16 cellular contexts compared by ENCODE assay signal in the genomic region with DNA sequence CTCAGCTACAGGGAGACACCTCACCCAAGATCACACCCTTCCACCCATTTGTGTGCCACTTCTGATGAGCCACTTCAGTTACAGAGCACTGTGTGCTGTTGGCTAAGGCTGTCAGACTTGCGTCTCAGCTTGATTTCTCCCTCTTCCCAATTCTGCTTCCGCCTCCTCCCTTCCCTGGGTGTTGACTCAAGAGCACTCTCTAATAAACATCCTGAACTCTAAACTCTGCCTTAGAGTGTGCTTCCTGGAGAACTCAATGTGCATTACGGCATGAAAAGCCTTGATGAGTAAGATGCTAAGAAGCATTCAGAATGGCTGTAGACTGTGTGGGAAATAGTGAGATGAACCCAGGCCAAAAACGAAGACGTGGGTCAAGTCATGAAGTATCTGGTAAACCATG. TPM values are rescaled to one million over a fixed set of nuclear protein-coding genes. Genes with fewer than 3 reads are reported as not detected.
DNase-seq lines count a peak whose midpoint lies in the region; ATAC-seq and TF ChIP-seq lines count a peak whose summit lies in the region.
"Had no signal": no experiment of that assay in that cellular context is flagged by ENCODE, and none has a peak within 500 bp of the region (broad histone marks: within the 10 kb centered on the region; RNA-seq: fewer than 3 reads in every experiment).

No MANE protein-coding gene starts in this region.

- H3K4me3 ChIP-seq in gastroesophageal sphincter = no peak overlapping the region
- H3K4me3 ChIP-seq in psoas muscle = no peak overlapping the region
- H3K4me3 ChIP-seq: SK-N-MC, thyroid gland had no signal

- H3K4me3 Mint-ChIP-seq in T-helper 2 cell treated with Interferon-gamma antibody and Interleukin-4, amounts not matched to agents 5 μg/mL and 100 μg/mL, for 36 hours = no peak overlapping the region
- no peak overlapping the region for H3K4me3 Mint-ChIP-seq in activated CD4-positive, alpha-beta memory T cell treated with anti-CD3 and anti-CD28 coated beads, Interleukin-2, amount 10 ng/mL, durations not matched to agents 7 days and 5 days

- no peak for TF ChIP-seq CTCF in gastroesophageal sphincter (IDR thresholded peaks at IDR 0.05)
- TF ChIP-seq CTCF in psoas muscle (IDR thresholded peaks at IDR 0.05) = no peak

- CTCF ChIA-PET in activated CD4-positive, alpha-beta memory T cell treated with anti-CD3 and anti-CD28 coated beads, Interleukin-2, amount 10 ng/mL, durations not matched to agents 7 days and 5 days (lab: Charles Lee) = interaction anchor here (0.7 kb wide), 1 partner anchor 57 kb away, joined by 4 read pairs; no protein-coding TSS in a partner anchor

- TF ChIP-seq EP300 in gastroesophageal sphincter (IDR thresholded peaks at IDR 0.05) = no peak

- ATAC-seq in gastroesophageal sphincter (peak; percentile 65), psoas muscle (peak in 3 of 4 donors; percentile 41 to 62 (median 61)), GM21717 (IDR thresholded peaks at IDR 0.05; ENCODE audit: unreplicated experiment) (no peak), GM21529 (IDR thresholded peaks at IDR 0.05; ENCODE audit: unreplicated experiment) (no peak)
- ATAC-seq: sciatic nerve had no signal

- TF ChIP-seq POLR2A in gastroesophageal sphincter (IDR thresholded peaks at IDR 0.05) = no peak

- DNase-seq in T-helper 2 cell treated with Interferon-gamma antibody and Interleukin-4, amounts not matched to agents 5 μg/mL and 100 μg/mL, for 36 hours (ENCODE audit: low spot score) = no peak
- no peak for DNase-seq in T-helper 2 cell
- DNase-seq in activated CD4-positive, alpha-beta memory T cell treated with anti-CD3 and anti-CD28 coated beads, Interleukin-2, amount 10 ng/mL, durations not matched to agents 7 days and 5 days = no peak
- DNase-seq in psoas muscle = no peak
- no peak for DNase-seq in AG20443 (ENCODE audit: low spot score)
- DNase-seq: 8988T, Calu3, GOT3, head of caudate nucleus, NCI-H1417, thyroid gland had no signal

- H3K27me3 ChIP-seq in gastroesophageal sphincter (no peaks in the 10 kb centered on the region), psoas muscle (ENCODE audit: insufficient read depth in 3 of 3, low read length in 2 of 3) (no peaks in the 10 kb centered on the region)
- H3K27me3 ChIP-seq: thyroid gland had no signal

- no peaks in the 10 kb centered on the region for H3K9me3 ChIP-seq in gastroesophageal sphincter
- no peaks in the 10 kb centered on the region for H3K9me3 ChIP-seq in psoas muscle
- H3K9me3 ChIP-seq: thyroid gland had no signal

- WGBS in gastroesophageal sphincter (ENCODE audit: low coverage in 1 of 2), 2 donors = 68 to 94% methylated on average over 2 to 5 of the region's 5 CpGs
- WGBS in psoas muscle, 3 donors = 69 to 78% (median 69%) methylated on average over 5 of the region's 5 CpGs

- intact Hi-C loops in psoas muscle (cut with DNase I) = no loop called here

- no peaks in the 10 kb centered on the region for H3K4me1 ChIP-seq in gastroesophageal sphincter
- H3K4me1 ChIP-seq in psoas muscle = no peaks in the 10 kb centered on the region
- H3K4me1 ChIP-seq: thyroid gland had no signal

- H3K36me3 ChIP-seq in gastroesophageal sphincter (no peaks in the 10 kb centered on the region), psoas muscle (ENCODE audit: insufficient read depth in 1 of 2, low read depth in 1 of 2) (no peaks in the 10 kb centered on the region)
- H3K36me3 ChIP-seq: thyroid gland had no signal

- POLR2A ChIA-PET in activated CD4-positive, alpha-beta memory T cell treated with anti-CD3 and anti-CD28 coated beads, Interleukin-2, amount 10 ng/mL, durations not matched to agents 7 days and 5 days (lab: Charles Lee) = interaction anchor here (0.6 to 1.1 kb wide), 2 partner anchors 18 to 54 kb away, joined by 3 to 4 read pairs; no protein-coding TSS in a partner anchor

- peaks cover 3% of the 10 kb centered on the region for H3K9me3 Mint-ChIP-seq in T-helper 2 cell treated with Interferon-gamma antibody and Interleukin-4, amounts not matched to agents 5 μg/mL and 100 μg/mL, for 36 hours
- no peaks in the 10 kb centered on the region for H3K9me3 Mint-ChIP-seq in activated CD4-positive, alpha-beta memory T cell treated with anti-CD3 and anti-CD28 coated beads, Interleukin-2, amount 10 ng/mL, durations not matched to agents 7 days and 5 days

- H3K27ac ChIP-seq in gastroesophageal sphincter (peak overlapping the region in 2 of 4 donors; percentile 46 to 57), psoas muscle (no peak overlapping the region)
- H3K27ac ChIP-seq: SK-N-MC had no signal

- no peaks in the 10 kb centered on the region for H3K27me3 Mint-ChIP-seq in T-helper 2 cell treated with Interferon-gamma antibody and Interleukin-4, amounts not matched to agents 5 μg/mL and 100 μg/mL, for 36 hours (ENCODE audit: low read depth)
- H3K27me3 Mint-ChIP-seq in activated CD4-positive, alpha-beta memory T cell treated with anti-CD3 and anti-CD28 coated beads, Interleukin-2, amount 10 ng/mL, durations not matched to agents 7 days and 5 days = no peaks in the 10 kb centered on the region

- H3K4me1 Mint-ChIP-seq in T-helper 2 cell treated with Interferon-gamma antibody and Interleukin-4, amounts not matched to agents 5 μg/mL and 100 μg/mL, for 36 hours (ENCODE audit: low read depth) = peaks cover 64% of the 10 kb centered on the region
- H3K4me1 Mint-ChIP-seq in activated CD4-positive, alpha-beta memory T cell treated with anti-CD3 and anti-CD28 coated beads, Interleukin-2, amount 10 ng/mL, durations not matched to agents 7 days and 5 days = peaks cover 69% of the 10 kb centered on the region

- peaks cover 12% of the 10 kb centered on the region for H3K36me3 Mint-ChIP-seq in T-helper 2 cell treated with Interferon-gamma antibody and Interleukin-4, amounts not matched to agents 5 μg/mL and 100 μg/mL, for 36 hours (ENCODE audit: low read depth)
- peaks cover 16% of the 10 kb centered on the region for H3K36me3 Mint-ChIP-seq in activated CD4-positive, alpha-beta memory T cell treated with anti-CD3 and anti-CD28 coated beads, Interleukin-2, amount 10 ng/mL, durations not matched to agents 7 days and 5 days (ENCODE audit: low read depth)

- H3K27ac Mint-ChIP-seq in T-helper 2 cell treated with Interferon-gamma antibody and Interleukin-4, amounts not matched to agents 5 μg/mL and 100 μg/mL, for 36 hours = peak overlapping the region; percentile 41
- peak overlapping the region; percentile 64 for H3K27ac Mint-ChIP-seq in activated CD4-positive, alpha-beta memory T cell treated with anti-CD3 and anti-CD28 coated beads, Interleukin-2, amount 10 ng/mL, durations not matched to agents 7 days and 5 days

RNA-seq across cellular contexts. Expression of a gene that starts 54.9 kb away (rescaled TPM):
- total RNA-seq in activated CD4-positive, alpha-beta memory T cell treated with anti-CD3 and anti-CD28 coated beads, Interleukin-2, amount 10 ng/mL, durations not matched to agents 7 days and 5 days = 100 to 1,000 TPM; 219 to 220 TPM
- total RNA-seq in gastroesophageal sphincter (10 to 100 TPM; 13.9 to 73.6 (median 47.8) TPM), psoas muscle (10 to 100 TPM; 22.3 to 35.7 (median 25.0) TPM)
- polyA plus RNA-seq in psoas muscle = 10 to 100 TPM; 21.9 to 26.6 (median 25.8) TPM
- total RNA-seq: Calu3 had no signal

Comparison
In these comparisons a context has a peak if more than half of its experiments do, and no peak if none do; other contexts are left out.
1. ATAC-seq: peak in gastroesophageal sphincter (single experiment) and psoas muscle (3 of 4); none in GM21717 (single experiment) and GM21529 (single experiment).